In the genomic region with DNA sequence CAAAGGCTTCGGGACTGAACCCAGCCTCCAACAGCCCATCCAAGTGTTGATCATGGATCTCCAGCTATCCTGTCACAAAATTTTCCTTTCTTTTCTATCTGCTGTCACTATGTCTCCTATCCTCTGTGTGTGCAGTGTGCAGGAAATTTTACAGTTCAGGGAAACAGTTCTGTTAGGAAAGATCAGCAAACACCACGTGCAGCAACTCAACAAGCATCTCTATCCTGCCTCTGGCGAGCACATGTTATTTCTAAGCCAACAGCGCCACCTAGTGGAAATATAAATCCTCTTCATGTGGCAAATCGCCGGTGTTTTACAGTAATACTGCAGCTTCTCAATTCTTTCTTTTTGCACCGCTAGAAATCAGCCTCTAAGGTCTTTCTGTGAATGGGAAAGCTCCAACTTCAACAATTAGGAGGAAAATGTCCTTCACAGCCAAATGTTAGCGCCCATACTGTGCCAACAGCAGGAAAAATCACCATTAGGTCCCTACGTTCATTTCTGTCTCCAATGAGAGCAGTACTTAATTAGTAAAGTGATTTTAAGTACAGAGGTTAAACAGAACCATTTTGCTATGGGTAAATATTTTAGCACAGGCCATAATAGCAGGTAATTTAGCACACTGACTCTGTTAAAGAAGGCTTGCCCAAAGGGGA, we compare ENCODE assay signal across 8 cellular contexts. TPM values are rescaled to one million over a fixed set of nuclear protein-coding genes. Genes with fewer than 3 reads are reported as not detected.
DNase-seq lines count a peak whose midpoint lies in the region; ATAC-seq, FAIRE-seq and TF ChIP-seq lines count a peak whose summit lies in the region.

No MANE protein-coding gene starts in this region.

- TF ChIP-seq CTCF in A549 (IDR thresholded peaks at IDR 0.05), result peak; percentile 93

- FAIRE-seq in A549 (lab: Jason Lieb, UNC), result peak; percentile 98
- peak; percentile 90 for FAIRE-seq in GM12891 (lab: Jason Lieb, UNC)

- H3K9me3 ChIP-seq in A549, result peaks cover 72% of the 10 kb centered on the region

- H3K4me1 ChIP-seq in A549, result no peaks in the 10 kb centered on the region

- POLR2A ChIA-PET in A549 (lab: Yijun Ruan, JAX), result no interaction called here

- no peak overlapping the region for H3K27ac ChIP-seq in A549

- intact Hi-C loops in left colon (cut with DNase I, micrococcal nuclease), result loop anchor here in 1 of 2 donors (2.0 to 5.0 kb wide), 2 partner anchors 74 to 210 kb away; no protein-coding TSS in a partner anchor

- DNase-seq in A549 (ENCODE audit: low read depth in 1 of 2, low spot score in 1 of 2) (peak; percentile 77 to 90), GM12891 (ENCODE audit: insufficient read length, low spot score) (no peak), NCI-H2081 treated with DMSO at 0.1 percent for 48 hours (lab: John Stamatoyannopoulos, UW) (peak; percentile 7), T1000 (lab: John Stamatoyannopoulos, UW) (peak; percentile 57), cerebellar cortex (ENCODE audit: low spot score) (peak; percentile 78), left colon (peak in 1 of 2 donors; percentile 25), NK-92 (lab: John Stamatoyannopoulos, UW; ENCODE audit: unreplicated experiment) (no peak)
- peak; percentile 39 for DNase-seq in stimulated activated CD8-positive, alpha-beta memory T cell treated with anti-CD3 and anti-CD28 coated beads, Interleukin-12 subunit alpha, Interleukin-12 subunit beta, amount 100 ng/mL, for 1 hour (ENCODE audit: low read depth)

- TF ChIP-seq POLR2A in A549 (IDR thresholded peaks at IDR 0.05; ENCODE audit: low read length), result no peak
- TF ChIP-seq POLR2A in GM12891 (IDR thresholded peaks at IDR 0.05; ENCODE audit: low read depth, low read length), result no peak

- 11% methylated on average over 9 of the region's 9 CpGs for WGBS in A549 (ENCODE audit: missing lambda C conversion rate)

- peak; percentile 94 to 97 for TF ChIP-seq RAD21 in A549 (conservative IDR thresholded peaks at IDR 0.05 in 1 of 2, IDR thresholded peaks at IDR 0.05 in 1 of 2)

- no peak overlapping the region for H3K4me3 ChIP-seq in A549

- CTCF ChIA-PET in A549 (lab: Yijun Ruan, JAX), result interaction anchor here (0.6 to 5.1 kb wide), 61 partner anchors 9 to 1491 kb away, joined by 3 to 42 read pairs (median 4); a partner anchor contains a TSS

- no peak overlapping the region for H3K4me2 ChIP-seq in A549

- ATAC-seq in A549 (peak; percentile 75 to 95; a peak in 5 of 6 replicates), left colon (peak; percentile 69)

- TF ChIP-seq EP300 in A549 (IDR thresholded peaks at IDR 0.05), result no peak

TF ChIP-seq in A549, 52 proteins besides CTCF, POLR2A, EP300 and RAD21:
- TF ChIP-seq NPAS2 (CRISPR knock-in tag; IDR thresholded peaks at IDR 0.05; ENCODE audit: borderline replicate concordance), result no peak
- TF ChIP-seq, protein P1, sequence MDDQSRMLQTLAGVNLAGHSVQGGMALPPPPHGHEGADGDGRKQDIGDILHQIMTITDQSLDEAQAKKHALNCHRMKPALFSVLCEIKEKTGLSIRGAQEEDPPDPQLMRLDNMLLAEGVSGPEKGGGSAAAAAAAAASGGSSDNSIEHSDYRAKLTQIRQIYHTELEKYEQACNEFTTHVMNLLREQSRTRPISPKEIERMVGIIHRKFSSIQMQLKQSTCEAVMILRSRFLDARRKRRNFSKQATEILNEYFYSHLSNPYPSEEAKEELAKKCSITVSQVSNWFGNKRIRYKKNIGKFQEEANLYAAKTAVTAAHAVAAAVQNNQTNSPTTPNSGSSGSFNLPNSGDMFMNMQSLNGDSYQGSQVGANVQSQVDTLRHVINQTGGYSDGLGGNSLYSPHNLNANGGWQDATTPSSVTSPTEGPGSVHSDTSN (IDR thresholded peaks at IDR 0.05), result no peak
- peak; percentile 81 for TF ChIP-seq SMC3 (IDR thresholded peaks at IDR 0.05)
- TF ChIP-seq, protein P2, sequence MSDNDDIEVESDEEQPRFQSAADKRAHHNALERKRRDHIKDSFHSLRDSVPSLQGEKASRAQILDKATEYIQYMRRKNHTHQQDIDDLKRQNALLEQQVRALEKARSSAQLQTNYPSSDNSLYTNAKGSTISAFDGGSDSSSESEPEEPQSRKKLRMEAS (IDR thresholded peaks at IDR 0.05), result peak; percentile 81; the same call in 1 of the 2 replicates
- TF ChIP-seq, protein P3, sequence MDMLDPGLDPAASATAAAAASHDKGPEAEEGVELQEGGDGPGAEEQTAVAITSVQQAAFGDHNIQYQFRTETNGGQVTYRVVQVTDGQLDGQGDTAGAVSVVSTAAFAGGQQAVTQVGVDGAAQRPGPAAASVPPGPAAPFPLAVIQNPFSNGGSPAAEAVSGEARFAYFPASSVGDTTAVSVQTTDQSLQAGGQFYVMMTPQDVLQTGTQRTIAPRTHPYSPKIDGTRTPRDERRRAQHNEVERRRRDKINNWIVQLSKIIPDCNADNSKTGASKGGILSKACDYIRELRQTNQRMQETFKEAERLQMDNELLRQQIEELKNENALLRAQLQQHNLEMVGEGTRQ (IDR thresholded peaks at IDR 0.05), result peak; percentile 56
- 0 out of 5 replicates have a peak, but pooled peaks of 1 of the 2 experiments have one; percentile 24 for TF ChIP-seq JUN (IDR thresholded peaks at IDR 0.05)

TF ChIP-seq in GM12891, 5 proteins besides CTCF, POLR2A, EP300 and RAD21:
- TF ChIP-seq POLR2AphosphoS5 (IDR thresholded peaks at IDR 0.05; ENCODE audit: low read depth, low read length) (no peak), SPI1 (IDR thresholded peaks at IDR 0.05; ENCODE audit: low read depth, low read length) (no peak), TAF1 (IDR thresholded peaks at IDR 0.05; ENCODE audit: low read depth, low read length) (no peak), PAX5 (IDR thresholded peaks at IDR 0.05; ENCODE audit: insufficient read depth, low read length, severe bottlenecking) (no peak), POU2F2 (IDR thresholded peaks at IDR 0.05; ENCODE audit: low read depth, low read length) (no peak)

RNA-seq across cellular contexts. Expression of a gene that starts 21.3 kb away (rescaled TPM):
- polyA plus RNA-seq in A549 (2011; rRNA removed) (19.3 and 24.6 TPM in 2 replicates), A549 (2017; fragmentation: RNase III; extraction: RNeasy Plus Mini Kit Qiagen cat#74134 plus additional on column Dnase treatment) (13.6 to 17.0 TPM (median 14.2 TPM) in 3 replicates)
- 4.6 and 5.1 TPM in 2 replicates for polyA plus RNA-seq in A549 (2012; cell fraction: cytosol; rRNA removed)
- polyA plus RNA-seq in A549 (2012; cell fraction: nucleus; rRNA removed), result 5.4 and 5.8 TPM in 2 replicates
- polyA minus RNA-seq in A549 (2011; rRNA and poly(A)+ RNA removed), result 6.9 and 8.9 TPM in 2 replicates
- 4.4 TPM for polyA plus RNA-seq in GM12891 (2012; ENCODE audit: low read depth, missing spikeins)
- 10 to 100 TPM in 1 of 2 donors, 1 to 10 TPM in 1; 8.4 to 10.1 TPM for total RNA-seq in left colon

RNA-seq across cellular contexts. Expression of a gene that starts 35.3 kb away (rescaled TPM):
- polyA plus RNA-seq in A549 (2011; rRNA removed), result 54.6 and 56.3 TPM in 2 replicates
- 11.1 and 11.7 TPM in 2 replicates for polyA plus RNA-seq in A549 (2012; cell fraction: cytosol; rRNA removed)
- polyA plus RNA-seq in A549 (2012; cell fraction: nucleus; rRNA removed), result 22.3 and 22.4 TPM in 2 replicates
- polyA plus RNA-seq in A549 (2017; fragmentation: RNase III; extraction: RNeasy Plus Mini Kit Qiagen cat#74134 plus additional on column Dnase treatment), result 24.2 to 27.1 TPM (median 26.2 TPM) in 3 replicates
- polyA minus RNA-seq in A549 (2011; rRNA and poly(A)+ RNA removed), result 19.5 and 20.6 TPM in 2 replicates
- 12.2 TPM for polyA plus RNA-seq in GM12891 (2012; ENCODE audit: low read depth, missing spikeins)
- 10 to 100 TPM; 14.6 to 15.4 TPM for total RNA-seq in left colon

RNA-seq across cellular contexts. Expression of a gene that starts 35.8 kb away (rescaled TPM):
- polyA plus RNA-seq in A549 (2011; rRNA removed), result 0.16 and 0.21 TPM in 2 replicates
- 0.10 and 0.16 TPM in 2 replicates for polyA plus RNA-seq in A549 (2012; cell fraction: cytosol; rRNA removed)
- polyA plus RNA-seq in A549 (2012; cell fraction: nucleus; rRNA removed), result 0.20 and 0.24 TPM in 2 replicates
- polyA plus RNA-seq in A549 (2017; fragmentation: RNase III; extraction: RNeasy Plus Mini Kit Qiagen cat#74134 plus additional on column Dnase treatment), result 0.07 to 0.26 TPM (median 0.08 TPM) in 3 replicates
- 0.24 and 0.29 TPM in 2 replicates for polyA minus RNA-seq in A549 (2011; rRNA and poly(A)+ RNA removed)
- 0.03 TPM for polyA plus RNA-seq in GM12891 (2012; ENCODE audit: low read depth, missing spikeins)
- total RNA-seq in left colon, result under 1 TPM; 0.59 to 0.61 TPM

Comparison
In these comparisons a context has a peak if more than half of its experiments do, and no peak if none do; other contexts are left out.
1. DNase-seq: peak in A549 (2 of 2), NCI-H2081 treated with DMSO at 0.1 percent for 48 hours (single experiment), T1000 (single experiment), cerebellar cortex (single experiment) and stimulated activated CD8-positive, alpha-beta memory T cell treated with anti-CD3 and anti-CD28 coated beads, Interleukin-12 subunit alpha, Interleukin-12 subunit beta, amount 100 ng/mL, for 1 hour (single experiment); none in GM12891 (single experiment) and NK-92 (single experiment).